In the genomic region with DNA sequence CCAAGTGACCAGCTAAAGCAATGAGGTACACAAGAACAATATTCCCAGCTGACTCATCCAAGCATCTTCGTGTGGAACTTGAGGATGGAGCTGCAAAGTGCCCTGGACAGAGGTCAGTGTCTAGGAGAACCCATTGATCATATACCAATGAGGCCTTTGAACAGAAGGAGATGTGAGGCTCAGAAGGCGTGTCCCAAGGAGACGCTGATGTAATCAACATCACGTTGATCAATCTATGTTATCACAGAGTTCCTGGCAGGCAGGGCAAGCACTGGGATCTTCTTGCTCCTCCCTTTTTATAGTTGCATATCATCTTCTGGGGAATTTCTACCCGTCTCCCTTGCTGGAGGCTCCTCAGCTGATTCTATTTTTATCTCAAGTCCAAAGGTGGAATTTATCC, we compare ENCODE assay signal across 32 cellular contexts.
"Had no signal": no experiment of that assay in that cellular context is flagged by ENCODE, and none has a peak within 500 bp of the region (broad histone marks: within the 10 kb centered on the region; RNA-seq: fewer than 3 reads in every experiment).

No MANE protein-coding gene starts in this region.

- H3K4me2 ChIP-seq: smooth muscle cell had no signal

- H3K27ac ChIP-seq: neutrophil, ovary, parathyroid adenoma, psoas muscle, right lobe of liver, sigmoid colon, spleen, suprapubic skin, testis, tibial artery, upper lobe of left lung, vagina had no signal

- H3K27me3 Mint-ChIP-seq: progenitor cell of endocrine pancreas had no signal

- H3K27me3 ChIP-seq: neutrophil, ovary, right lobe of liver, sigmoid colon, suprapubic skin, testis, tibial artery, upper lobe of left lung, vagina had no signal

- H3K4me3 Mint-ChIP-seq: naive thymus-derived CD8-positive, alpha-beta T cell; natural killer cell treated with Interleukin-12 subunit alpha and Interleukin-12 subunit beta and Interleukin-15 and Interleukin-18, amount 100 ng/mL, for 72 hours; nephron progenitor cell; neural crest cell; stimulated activated memory B cell treated with anti-CD40 and anti-IgM and Interleukin-4, amounts not matched to agents 10 μg/mL and 1 μg/mL and 100 μg/mL, for 72 hours; stimulated activated naive CD8-positive, alpha-beta T cell treated with anti-CD3 and anti-CD28 coated beads, Interleukin-15, amount 100 ng/mL, for 72 hours had no signal

- H3K27ac Mint-ChIP-seq: naive thymus-derived CD8-positive, alpha-beta T cell; natural killer cell treated with Interleukin-12 subunit alpha and Interleukin-12 subunit beta and Interleukin-15 and Interleukin-18, amount 100 ng/mL, for 72 hours; nephron progenitor cell; progenitor cell of endocrine pancreas; stimulated activated memory B cell treated with anti-CD40 and anti-IgM and Interleukin-4, amounts not matched to agents 10 μg/mL and 1 μg/mL and 100 μg/mL, for 72 hours; stimulated activated naive CD8-positive, alpha-beta T cell treated with anti-CD3 and anti-CD28 coated beads, Interleukin-15, amount 100 ng/mL, for 72 hours had no signal

- H3K79me2 ChIP-seq: parathyroid adenoma had no signal

- H3K9me3 Mint-ChIP-seq: naive thymus-derived CD8-positive, alpha-beta T cell; natural killer cell treated with Interleukin-12 subunit alpha and Interleukin-12 subunit beta and Interleukin-15 and Interleukin-18, amount 100 ng/mL, for 72 hours; nephron progenitor cell; neural crest cell; stimulated activated memory B cell treated with anti-CD40 and anti-IgM and Interleukin-4, amounts not matched to agents 10 μg/mL and 1 μg/mL and 100 μg/mL, for 72 hours had no signal

- DNase-seq: naive thymus-derived CD8-positive, alpha-beta T cell; nephron progenitor cell; nucleus accumbens; ovary; posterior cingulate gyrus; psoas muscle; right cardiac atrium; right lobe of liver; sigmoid colon; spleen; stimulated activated CD4-positive, alpha-beta T cell treated with anti-CD3 and anti-CD28 coated beads, Interleukin-12 subunit alpha, Interleukin-12 subunit beta, amount 100 ng/mL, for 4 hours; stimulated activated CD4-positive, alpha-beta T cell treated with anti-CD3 and anti-CD28 coated beads, Interleukin-1b, Interleukin-23, amount 100 ng/mL, for 48 hours; stimulated activated CD4-positive, alpha-beta T cell treated with anti-CD3 and anti-CD28 coated beads, Interleukin-4, amount 100 ng/mL, for 1 hour; stimulated activated CD4-positive, alpha-beta T cell treated with anti-CD3 and anti-CD28 coated beads, Interleukin-4, amount 100 ng/mL, for 4 hours; stimulated activated CD8-positive, alpha-beta memory T cell treated with anti-CD3 and anti-CD28 coated beads, Interleukin-4, amount 100 ng/mL, for 48 hours; stimulated activated naive CD4-positive, alpha-beta T cell; stimulated activated naive CD8-positive, alpha-beta T cell treated with anti-CD3 and anti-CD28 coated beads, Interleukin-15, amount 100 ng/mL, for 72 hours; stimulated activated naive CD8-positive, alpha-beta T cell treated with anti-CD3 and anti-CD28 coated beads, Interleukin-15, Interleukin-2, amounts not matched to agents 100 U/mL and 50 U/mL, for 24 hours; substantia nigra; testis; tibial artery; trophoblast cell; upper lobe of left lung had no signal

- H3K4me3 ChIP-seq: ovary, psoas muscle, right lobe of liver, sigmoid colon, smooth muscle cell, spleen, suprapubic skin, testis, tibial artery, upper lobe of left lung, vagina had no signal

- H3K9me3 ChIP-seq: neutrophil, ovary, psoas muscle, right lobe of liver, sigmoid colon, spleen, suprapubic skin, testis, tibial artery, upper lobe of left lung, vagina had no signal

- H3K36me3 Mint-ChIP-seq: naive thymus-derived CD8-positive, alpha-beta T cell; natural killer cell treated with Interleukin-12 subunit alpha and Interleukin-12 subunit beta and Interleukin-15 and Interleukin-18, amount 100 ng/mL, for 72 hours; stimulated activated memory B cell treated with anti-CD40 and anti-IgM and Interleukin-4, amounts not matched to agents 10 μg/mL and 1 μg/mL and 100 μg/mL, for 72 hours had no signal

- H3K9ac ChIP-seq: parathyroid adenoma had no signal

- H3K4me1 Mint-ChIP-seq: naive thymus-derived CD8-positive, alpha-beta T cell; stimulated activated memory B cell treated with anti-CD40 and anti-IgM and Interleukin-4, amounts not matched to agents 10 μg/mL and 1 μg/mL and 100 μg/mL, for 72 hours; stimulated activated naive CD8-positive, alpha-beta T cell treated with anti-CD3 and anti-CD28 coated beads, Interleukin-15, amount 100 ng/mL, for 72 hours had no signal

- H2AFZ ChIP-seq: parathyroid adenoma had no signal

- H3K36me3 ChIP-seq: ovary, right lobe of liver, sigmoid colon, suprapubic skin, tibial artery, upper lobe of left lung, vagina had no signal

- H3K4me1 ChIP-seq: parathyroid adenoma, psoas muscle, right lobe of liver, sigmoid colon, spleen, testis, upper lobe of left lung, vagina had no signal

- ATAC-seq: naive thymus-derived CD8-positive, alpha-beta T cell; natural killer cell treated with Interleukin-12 subunit alpha and Interleukin-12 subunit beta and Interleukin-15 and Interleukin-18, amount 100 ng/mL, for 72 hours; psoas muscle; right cardiac atrium; right lobe of liver; stimulated activated memory B cell treated with anti-CD40 and anti-IgM and Interleukin-4, amounts not matched to agents 10 μg/mL and 1 μg/mL and 100 μg/mL, for 72 hours; stimulated activated naive CD8-positive, alpha-beta T cell treated with anti-CD3 and anti-CD28 coated beads, Interleukin-15, amount 100 ng/mL, for 72 hours; stimulated activated naive CD8-positive, alpha-beta T cell treated with anti-CD3 and anti-CD28 coated beads, Interleukin-15, Interleukin-2, amounts not matched to agents 100 U/mL and 50 U/mL, for 24 hours had no signal
